In the genomic region with DNA sequence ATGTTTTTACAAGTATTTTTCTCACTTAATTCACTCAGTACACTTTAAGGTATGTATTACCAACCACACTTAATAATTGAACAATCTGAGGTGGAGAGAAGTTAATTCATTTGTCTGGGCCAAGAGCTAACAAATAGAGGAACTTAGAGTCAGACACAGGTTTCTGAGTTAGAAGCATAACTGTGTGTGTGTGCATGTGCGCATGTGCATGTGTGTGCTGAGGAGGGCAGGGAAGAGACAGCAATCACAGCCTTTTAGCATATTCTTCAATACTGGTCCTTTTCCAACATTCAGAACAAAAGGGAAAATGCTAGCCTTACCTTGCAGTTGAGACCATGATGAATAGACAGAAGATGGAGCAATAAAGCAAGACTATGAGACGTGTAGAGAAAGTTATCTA, we compare ENCODE assay signal across 27 cellular contexts.
"Had no signal": no experiment of that assay in that cellular context is flagged by ENCODE, and none has a peak within 500 bp of the region (broad histone marks: within the 10 kb centered on the region; RNA-seq: fewer than 3 reads in every experiment).

No MANE protein-coding gene starts in this region.

- DNase-seq: effector CD8-positive, alpha-beta T cell; effector memory CD8-positive, alpha-beta T cell; endodermal cell; erythroblast; esophagus squamous epithelium; foreskin fibroblast; foreskin melanocyte; gastrocnemius medialis; glutamatergic neuron; head of caudate nucleus; heart right ventricle; hippocampal formation; left cardiac atrium; left lung; left ventricle myocardium superior; lower lobe of right lung; mesenchymal stem cell; mucosa of descending colon; naive B cell; naive thymus-derived CD8-positive, alpha-beta T cell had no signal

- ATAC-seq: effector memory CD8-positive, alpha-beta T cell; esophagus mucosa; gastrocnemius medialis; heart right ventricle; left cardiac atrium; left lung; left ventricle myocardium superior; lower lobe of right lung; mucosa of descending colon; naive thymus-derived CD8-positive, alpha-beta T cell had no signal

- H3K4me1 Mint-ChIP-seq: mesothelial cell of epicardium; naive B cell; naive thymus-derived CD8-positive, alpha-beta T cell had no signal

- H3K27me3 ChIP-seq: esophagus squamous epithelium, gastrocnemius medialis had no signal

- H3K27ac ChIP-seq: epithelial cell of prostate, esophagus squamous epithelium, gastrocnemius medialis, heart right ventricle, left lung, lower lobe of right lung had no signal

- H3K36me3 Mint-ChIP-seq: mesothelial cell of epicardium; naive B cell; naive thymus-derived CD8-positive, alpha-beta T cell had no signal

- H3K4me3 ChIP-seq: esophagus squamous epithelium, gastrocnemius medialis, heart right ventricle, left lung, lower lobe of right lung, mucosa of descending colon had no signal

- H3K27ac Mint-ChIP-seq: dendritic cell treated with granulocyte-macrophage colony-stimulating factor and Interleukin-4, amounts not matched to agents 40 ng/mL and 50 ng/mL, for 4 days; effector memory CD8-positive, alpha-beta T cell; endodermal cell; mesothelial cell of epicardium; naive B cell; naive thymus-derived CD8-positive, alpha-beta T cell had no signal

- H3K9me3 ChIP-seq: esophagus squamous epithelium, gastrocnemius medialis, heart right ventricle, left lung, lower lobe of right lung, mucosa of descending colon had no signal

- H3K9me3 Mint-ChIP-seq: dendritic cell treated with granulocyte-macrophage colony-stimulating factor and Interleukin-4, amounts not matched to agents 40 ng/mL and 50 ng/mL, for 4 days; effector memory CD8-positive, alpha-beta T cell; mesothelial cell of epicardium; naive B cell; naive thymus-derived CD8-positive, alpha-beta T cell had no signal

- H3K4me3 Mint-ChIP-seq: dendritic cell treated with granulocyte-macrophage colony-stimulating factor and Interleukin-4, amounts not matched to agents 40 ng/mL and 50 ng/mL, for 4 days; effector memory CD8-positive, alpha-beta T cell; endodermal cell; mesothelial cell of epicardium; naive B cell; naive thymus-derived CD8-positive, alpha-beta T cell had no signal

- FAIRE-seq: endometrium, islet of Langerhans, keratinocyte had no signal

- H3K36me3 ChIP-seq: esophagus squamous epithelium, gastrocnemius medialis, heart right ventricle, left lung, lower lobe of right lung had no signal

- H3K4me1 ChIP-seq: esophagus squamous epithelium, gastrocnemius medialis, left lung, lower lobe of right lung had no signal
